ENCODE assay signal across 11 cellular contexts in genomic region chr20:57323034-57323433, GRCh38. TPM values are rescaled to one million over a fixed set of nuclear protein-coding genes. Genes with fewer than 3 reads are reported as not detected.
DNase-seq lines count a peak whose midpoint lies in the region; ATAC-seq and TF ChIP-seq lines count a peak whose summit lies in the region.
"Had no signal": no experiment of that assay in that cellular context is flagged by ENCODE, and none has a peak within 500 bp of the region (broad histone marks: within the 10 kb centered on the region; RNA-seq: fewer than 3 reads in every experiment).

No MANE protein-coding gene starts in this region.

- H3K27me3 ChIP-seq in esophagus muscularis mucosa = peaks cover 0 to 11% (median 0%) of the 10 kb centered on the region in 4 donors
- no peaks in the 10 kb centered on the region for H3K27me3 ChIP-seq in trophoblast cell (ENCODE audit: insufficient read depth, low read length)

- H2BK120ac ChIP-seq in trophoblast cell (ENCODE audit: insufficient read depth, low read length, poor library complexity) = no peak overlapping the region

- H3K4me3 ChIP-seq in esophagus muscularis mucosa (no peak overlapping the region), retinal pigment epithelial cell (ENCODE audit: low read length) (no peak overlapping the region), trophoblast cell (ENCODE audit: low read depth, low read length) (no peak overlapping the region)

- intact Hi-C loops in esophagus muscularis mucosa (cut with DNase I) = no loop called here

- no peak overlapping the region for H4K8ac ChIP-seq in trophoblast cell (ENCODE audit: low read depth, low read length)

- no peak overlapping the region for H3K14ac ChIP-seq in trophoblast cell (ENCODE audit: low read length)

- H3K4me2 ChIP-seq in trophoblast cell (ENCODE audit: low read length) = no peak overlapping the region

- TF ChIP-seq CTCF in esophagus muscularis mucosa (IDR thresholded peaks at IDR 0.05) (no peak), retinal pigment epithelial cell (conservative IDR thresholded peaks at IDR 0.05; ENCODE audit: low read depth, low read length) (no peak)

- H3K18ac ChIP-seq in trophoblast cell (ENCODE audit: low read length) = no peak overlapping the region

- H3K9me3 ChIP-seq in esophagus muscularis mucosa = no peaks in the 10 kb centered on the region
- H3K9me3 ChIP-seq in trophoblast cell (ENCODE audit: insufficient read depth, low read depth, low read length) = no peaks in the 10 kb centered on the region

- TF ChIP-seq POLR2A in esophagus muscularis mucosa (IDR thresholded peaks at IDR 0.05; ENCODE audit: low read depth) = no peak

- H3K27ac ChIP-seq in esophagus muscularis mucosa (replicated peaks in 1 of 4) (peak overlapping the region in 1 of 4 donors; percentile 7), trophoblast cell (ENCODE audit: low read depth, low read length) (no peak overlapping the region)

- H2BK5ac ChIP-seq in trophoblast cell (ENCODE audit: low read depth, low read length, poor library complexity) = no peak overlapping the region

- no peak overlapping the region for H3K23ac ChIP-seq in trophoblast cell (ENCODE audit: low read length)

- H4K91ac ChIP-seq in trophoblast cell (ENCODE audit: low read depth, low read length) = no peak overlapping the region

- ATAC-seq in GM18520 (IDR thresholded peaks at IDR 0.05; ENCODE audit: unreplicated experiment) = peak; percentile 80

- H3K79me2 ChIP-seq in trophoblast cell (ENCODE audit: control insufficient read depth, insufficient read depth, low read length, poor library complexity) = no peaks in the 10 kb centered on the region

- no peak overlapping the region for H2AFZ ChIP-seq in trophoblast cell (ENCODE audit: insufficient read depth, low read length, poor library complexity)

- no peak overlapping the region for H3K9ac ChIP-seq in trophoblast cell (ENCODE audit: low read length)

- H3K79me1 ChIP-seq in trophoblast cell (ENCODE audit: low read length) = no peaks in the 10 kb centered on the region

- DNase-seq in NCI-H2171 (lab: John Stamatoyannopoulos, UW) = peak; percentile 34
- DNase-seq in esophagus muscularis mucosa (ENCODE audit: extremely low spot score) = peak; percentile 86
- peak; percentile 44 for DNase-seq in retinal pigment epithelial cell (ENCODE audit: low read depth)
- DNase-seq in trophoblast cell = no peak
- DNase-seq in NCI-H2196 treated with DMSO at 0.1 percent for 48 hours (lab: John Stamatoyannopoulos, UW; ENCODE audit: unreplicated experiment) = no peak
- DNase-seq in HCEC 1CT = no peak
- DNase-seq in stimulated activated CD4-positive, alpha-beta T cell treated with anti-CD3 and anti-CD28 coated beads, Interleukin-4, amount 100 ng/mL, for 1 hour = no peak
- DNase-seq: kidney; stimulated activated CD4-positive, alpha-beta T cell treated with anti-CD3 and anti-CD28 coated beads, Interleukin-1b, Interleukin-23, amount 100 ng/mL, for 48 hours; T-helper 1 cell had no signal

- H4K12ac ChIP-seq in trophoblast cell (ENCODE audit: low read depth, low read length) = no peak overlapping the region

- WGBS in esophagus muscularis mucosa = 23% methylated on average over 5 of the region's 6 CpGs
- no CpG with 5 or more reads among the region's 6 CpGs for WGBS in trophoblast cell (ENCODE audit: extremely low coverage, insufficient coverage, insufficient read length)

- no peak overlapping the region for H3K4ac ChIP-seq in trophoblast cell (ENCODE audit: low read depth, low read length)

- H3K4me1 ChIP-seq in esophagus muscularis mucosa (peaks cover 0 to 20% (median 7%) of the 10 kb centered on the region in 4 donors), trophoblast cell (ENCODE audit: control insufficient read depth in 1 of 2, insufficient read depth in 2 of 2, low read length in 2 of 2) (peaks cover 9 to 10% of the 10 kb centered on the region in 2 experiments)

- H2BK12ac ChIP-seq in trophoblast cell (ENCODE audit: low read length) = no peak overlapping the region

- no peak for TF ChIP-seq EP300 in esophagus muscularis mucosa (IDR thresholded peaks at IDR 0.05)

- H3K36me3 ChIP-seq in esophagus muscularis mucosa (no peaks in the 10 kb centered on the region), trophoblast cell (ENCODE audit: control insufficient read depth in 1 of 2, insufficient read depth in 2 of 2, low read length in 2 of 2) (no peaks in the 10 kb centered on the region)

- no peak overlapping the region for H2AK5ac ChIP-seq in trophoblast cell (ENCODE audit: low read length)

RNA-seq across cellular contexts. Expression of gene SPO11, which starts 6.6 kb away (rescaled TPM):
- total RNA-seq in esophagus muscularis mucosa = not detected
- polyA plus RNA-seq in trophoblast cell (2013) = not detected in 2 replicates
- total RNA-seq: kidney had no signal

RNA-seq across cellular contexts. Expression of gene RAE1, which starts 28.0 kb away (rescaled TPM):
- total RNA-seq in esophagus muscularis mucosa = 10 to 100 TPM; 15.0 to 24.1 (median 21.5) TPM
- 18.8 and 19.7 TPM in 2 replicates for polyA plus RNA-seq in trophoblast cell (2013)

RNA-seq across cellular contexts. Expression of gene BMP7, which starts 56.6 kb away (rescaled TPM):
- total RNA-seq in esophagus muscularis mucosa = 1 to 10 TPM; 4.6 to 7.1 (median 5.6) TPM
- 13.5 and 14.2 TPM in 2 replicates for polyA plus RNA-seq in trophoblast cell (2013)

Comparison
In these comparisons a context has a peak if more than half of its experiments do, and no peak if none do; other contexts are left out.
1. DNase-seq: peak in NCI-H2171 (single experiment), esophagus muscularis mucosa (single experiment) and retinal pigment epithelial cell (single experiment); none in trophoblast cell (0 of 2), NCI-H2196 treated with DMSO at 0.1 percent for 48 hours (single experiment), HCEC 1CT (single experiment) and stimulated activated CD4-positive, alpha-beta T cell treated with anti-CD3 and anti-CD28 coated beads, Interleukin-4, amount 100 ng/mL, for 1 hour (single experiment).